In the genomic region with DNA sequence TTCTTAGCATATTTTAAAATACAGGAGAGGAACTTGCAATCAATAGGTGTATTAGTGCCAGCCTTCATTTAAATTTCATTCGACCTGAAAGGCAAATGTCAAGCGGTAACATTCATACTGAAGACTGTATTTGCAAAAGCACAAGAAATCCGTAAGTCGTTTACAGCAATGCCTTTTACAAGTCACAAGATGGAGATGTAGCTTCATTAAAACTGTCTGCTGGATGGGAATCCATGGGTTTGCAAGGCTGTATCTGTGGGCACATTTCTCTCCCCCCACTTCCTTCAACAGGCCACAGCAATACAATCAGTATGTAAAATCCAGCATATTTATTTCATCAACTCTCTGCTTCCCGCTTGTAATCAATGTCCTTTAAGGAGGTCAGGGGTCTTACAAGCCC, we compare ENCODE assay signal across 10 cellular contexts.
DNase-seq lines count a peak whose midpoint lies in the region; ATAC-seq and TF ChIP-seq lines count a peak whose summit lies in the region.
"Had no signal": no experiment of that assay in that cellular context is flagged by ENCODE, and none has a peak within 500 bp of the region (broad histone marks: within the 10 kb centered on the region; RNA-seq: fewer than 3 reads in every experiment).

No MANE protein-coding gene starts in this region.

- H4K20me1 ChIP-seq in HCT116 (ENCODE audit: insufficient read depth) (no peaks in the 10 kb centered on the region), smooth muscle cell (ENCODE audit: low read depth) (peaks cover 51% of the 10 kb centered on the region), PC-9 (ENCODE audit: insufficient read depth) (no peaks in the 10 kb centered on the region)

- TF ChIP-seq POLR2A in HCT116 (IDR thresholded peaks at IDR 0.05; ENCODE audit: borderline replicate concordance, extremely low read depth, insufficient read depth, insufficient read length) = no peak

- no TSS peak for BruUV-seq in HCT116 (replicated peaks; lab: Mats Ljungman, UMichigan)
- no TSS peak for BruUV-seq in PC-9 (replicated peaks; lab: Mats Ljungman, UMichigan)

- H3K4me3 Mint-ChIP-seq in activated T-helper 2 cell treated with anti-CD3 and anti-CD28 coated beads, Interferon-gamma antibody, Interleukin-2, Interleukin-4, amounts not matched to agents 10 μg/mL and 5 μg/mL and 100 μg/mL, durations not matched to agents 14 hours and 24 hours and 36 hours (ENCODE audit: low read depth) = no peak overlapping the region
- H3K4me3 Mint-ChIP-seq: activated T-cell treated with anti-CD3 and anti-CD28 coated beads, Interleukin-2, amount 50 U/mL, for 72 hours had no signal

- POLR2A ChIA-PET in HCT116 (lab: Charles Lee) (no interaction called here), PC-9 (lab: Charles Lee; ENCODE audit: unreplicated experiment) (no interaction called here)

- H3K36me3 ChIP-seq in HCT116 (ENCODE audit: control insufficient read depth in 1 of 2, insufficient read depth in 2 of 2, low read length in 2 of 2) (no peaks in the 10 kb centered on the region), smooth muscle cell (ENCODE audit: low read depth) (no peaks in the 10 kb centered on the region), PC-9 (ENCODE audit: low read depth) (no peaks in the 10 kb centered on the region)

- no peaks in the 10 kb centered on the region for H3K9me3 Mint-ChIP-seq in activated T-helper 2 cell treated with anti-CD3 and anti-CD28 coated beads, Interferon-gamma antibody, Interleukin-2, Interleukin-4, amounts not matched to agents 10 μg/mL and 5 μg/mL and 100 μg/mL, durations not matched to agents 14 hours and 24 hours and 36 hours
- H3K9me3 Mint-ChIP-seq: activated T-cell treated with anti-CD3 and anti-CD28 coated beads, Interleukin-2, amount 50 U/mL, for 72 hours had no signal

- WGBS in smooth muscle cell (ENCODE audit: low lambda C conversion rate) = 73% methylated on average over 5 of the region's 5 CpGs

- TF ChIP-seq RAD21 in HCT116 (IDR thresholded peaks at IDR 0.05; ENCODE audit: low read depth) = peak; percentile 30; the same call in 1 of the 2 replicates

- no peak overlapping the region for H3K27ac ChIP-seq in HCT116 (ENCODE audit: low read depth, low read length)
- H3K27ac ChIP-seq in VCaP = peak overlapping the region; percentile 95
- H3K27ac ChIP-seq in smooth muscle cell (ENCODE audit: low read depth) = peak overlapping the region; percentile 78
- no peak overlapping the region for H3K27ac ChIP-seq in PC-9

- intact Hi-C loops in HCT116 (cut with micrococcal nuclease) (no loop called here), PC-9 (cut with micrococcal nuclease; ENCODE audit: unreplicated experiment) (no loop called here)
- intact Hi-C loops in activated T-helper 2 cell treated with anti-CD3 and anti-CD28 coated beads, Interferon-gamma antibody, Interleukin-2, Interleukin-4, amounts not matched to agents 10 μg/mL and 5 μg/mL and 100 μg/mL, durations not matched to agents 14 hours and 24 hours and 36 hours (cut with micrococcal nuclease) = no loop called here

- H3K27me3 ChIP-seq in HCT116 (ENCODE audit: insufficient read depth, low read length) (no peaks in the 10 kb centered on the region), smooth muscle cell (ENCODE audit: low read depth) (no peaks in the 10 kb centered on the region), PC-9 (ENCODE audit: insufficient read depth, low read depth) (no peaks in the 10 kb centered on the region)

- H3K9me3 ChIP-seq in HCT116 (ENCODE audit: control insufficient read depth in 1 of 2, insufficient read depth in 1 of 2, low read depth in 1 of 2, low read length in 2 of 2) = no peaks in the 10 kb centered on the region
- no peaks in the 10 kb centered on the region for H3K9me3 ChIP-seq in smooth muscle cell (replicated peaks; ENCODE audit: low read depth)
- no peaks in the 10 kb centered on the region for H3K9me3 ChIP-seq in PC-9 (ENCODE audit: insufficient read depth, low read depth)

- no peaks in the 10 kb centered on the region for H3K27me3 Mint-ChIP-seq in activated T-helper 2 cell treated with anti-CD3 and anti-CD28 coated beads, Interferon-gamma antibody, Interleukin-2, Interleukin-4, amounts not matched to agents 10 μg/mL and 5 μg/mL and 100 μg/mL, durations not matched to agents 14 hours and 24 hours and 36 hours (ENCODE audit: low read depth)

- H3K9me2 ChIP-seq in HCT116 (ENCODE audit: insufficient read depth) (no peaks in the 10 kb centered on the region), PC-9 (ENCODE audit: insufficient read depth) (no peaks in the 10 kb centered on the region)

- CTCF ChIA-PET in HCT116 (lab: Charles Lee) = interaction anchor here (1.0 to 1.3 kb wide), 2 partner anchors 106 to 384 kb away, joined by 5 to 6 read pairs; no protein-coding TSS in a partner anchor
- CTCF ChIA-PET in PC-9 (lab: Charles Lee) = interaction anchor here (1.2 kb wide), 1 partner anchor 261 kb away, joined by 3 read pairs; no protein-coding TSS in a partner anchor

- H3K4me2 ChIP-seq in HCT116 (ENCODE audit: low read length) (no peak overlapping the region), smooth muscle cell (peak overlapping the region; percentile 73), PC-9 (no peak overlapping the region)

- H3K9ac ChIP-seq in HCT116 (ENCODE audit: low read length) (no peak overlapping the region), smooth muscle cell (ENCODE audit: low read depth) (no peak overlapping the region)

- ATAC-seq in HCT116 (no peak), GM18520 (IDR thresholded peaks at IDR 0.05; ENCODE audit: unreplicated experiment) (no peak)
- ATAC-seq: activated T-cell treated with anti-CD3 and anti-CD28 coated beads, Interleukin-2, amount 50 U/mL, for 72 hours had no signal

- no peak for TF ChIP-seq CTCF in HCT116 (IDR thresholded peaks at IDR 0.05 in 2 of 3, conservative IDR thresholded peaks at IDR 0.05 in 1 of 3; ENCODE audit: borderline replicate concordance in 1 of 3, insufficient read depth in 1 of 3, low read depth in 2 of 3, low read length in 2 of 3)
- peak; percentile 17; the same call in 1 of the 2 replicates for TF ChIP-seq CTCF in VCaP (conservative IDR thresholded peaks at IDR 0.05)
- TF ChIP-seq CTCF in smooth muscle cell (IDR thresholded peaks at IDR 0.05; ENCODE audit: borderline replicate concordance, insufficient read depth, poor library complexity, severe bottlenecking) = peak; percentile 11
- no peak for TF ChIP-seq CTCF in PC-9 (conservative IDR thresholded peaks at IDR 0.05)

- no peaks in the 10 kb centered on the region for H3K79me2 ChIP-seq in HCT116 (ENCODE audit: insufficient read depth, low read length)
- peaks cover 50% of the 10 kb centered on the region for H3K79me2 ChIP-seq in smooth muscle cell (ENCODE audit: low read depth)
- H3K79me2 ChIP-seq in PC-9 (ENCODE audit: low read depth) = no peaks in the 10 kb centered on the region

- H3K4me3 ChIP-seq in HCT116 (replicated peaks in 1 of 2; ENCODE audit: low read depth in 1 of 2, low read length in 2 of 2) (no peak overlapping the region), smooth muscle cell (no peak overlapping the region), PC-9 (no peak overlapping the region)

- H3F3A ChIP-seq in smooth muscle cell (ENCODE audit: low read depth) (peaks cover 25% of the 10 kb centered on the region), PC-9 (ENCODE audit: insufficient read depth, low read depth) (no peaks in the 10 kb centered on the region)

- H2AFZ ChIP-seq in HCT116 (ENCODE audit: low read depth, low read length, poor library complexity, severe bottlenecking) = no peak overlapping the region
- H2AFZ ChIP-seq in smooth muscle cell (ENCODE audit: low read depth) = no peak overlapping the region
- no peak overlapping the region for H2AFZ ChIP-seq in PC-9

- no peak for DNase-seq in HCT116 (ENCODE audit: low read depth, low spot score)
- peak; percentile 81 for DNase-seq in globus pallidus (ENCODE audit: low spot score)
- no peak for DNase-seq in smooth muscle cell (lab: John Stamatoyannopoulos, UW; ENCODE audit: unreplicated experiment)
- DNase-seq in PC-9 = no peak
- DNase-seq in NCI-H526 (lab: John Stamatoyannopoulos, UW) = no peak
- DNase-seq in activated T-helper 2 cell treated with anti-CD3 and anti-CD28 coated beads, Interferon-gamma antibody, Interleukin-2, Interleukin-4, amounts not matched to agents 10 μg/mL and 5 μg/mL and 100 μg/mL, durations not matched to agents 14 hours and 24 hours and 36 hours (ENCODE audit: low spot score) = no peak
- DNase-seq: activated T-cell treated with anti-CD3 and anti-CD28 coated beads, Interleukin-2, amount 50 U/mL, for 72 hours; DMS79 had no signal

- peaks cover 49% of the 10 kb centered on the region for H3K36me3 Mint-ChIP-seq in activated T-helper 2 cell treated with anti-CD3 and anti-CD28 coated beads, Interferon-gamma antibody, Interleukin-2, Interleukin-4, amounts not matched to agents 10 μg/mL and 5 μg/mL and 100 μg/mL, durations not matched to agents 14 hours and 24 hours and 36 hours (ENCODE audit: low read depth)

- H3K27ac Mint-ChIP-seq in activated T-helper 2 cell treated with anti-CD3 and anti-CD28 coated beads, Interferon-gamma antibody, Interleukin-2, Interleukin-4, amounts not matched to agents 10 μg/mL and 5 μg/mL and 100 μg/mL, durations not matched to agents 14 hours and 24 hours and 36 hours = no peak overlapping the region
- H3K27ac Mint-ChIP-seq: activated T-cell treated with anti-CD3 and anti-CD28 coated beads, Interleukin-2, amount 50 U/mL, for 72 hours had no signal

- RAD21 ChIA-PET in HCT116 (lab: Charles Lee; ENCODE audit: low non-redundant PET in 1 of 2, low total read pairs in 2 of 2, uncharacterized antibody in 2 of 2, unreplicated experiment in 2 of 2) = no interaction called here

- H3K4me1 ChIP-seq in HCT116 (ENCODE audit: control insufficient read depth in 1 of 2, insufficient read depth in 2 of 2, low read length in 2 of 2) (peaks cover 5 to 9% of the 10 kb centered on the region in 2 experiments), smooth muscle cell (ENCODE audit: low read depth) (peaks cover 35% of the 10 kb centered on the region), PC-9 (replicated peaks; ENCODE audit: insufficient read depth) (no peaks in the 10 kb centered on the region)

- H3K4me1 Mint-ChIP-seq in activated T-helper 2 cell treated with anti-CD3 and anti-CD28 coated beads, Interferon-gamma antibody, Interleukin-2, Interleukin-4, amounts not matched to agents 10 μg/mL and 5 μg/mL and 100 μg/mL, durations not matched to agents 14 hours and 24 hours and 36 hours (ENCODE audit: low read depth) = peaks cover 26% of the 10 kb centered on the region

TF ChIP-seq in HCT116, 20 proteins besides CTCF, POLR2A, EP300 and RAD21 (continues in another document):
- TF ChIP-seq JUND (IDR thresholded peaks at IDR 0.05) = no peak
- no peak for TF ChIP-seq EGR1 (IDR thresholded peaks at IDR 0.05; ENCODE audit: low read depth)
- TF ChIP-seq YY1 (IDR thresholded peaks at IDR 0.05; ENCODE audit: extremely low read depth, insufficient replicate concordance, low read depth, low read length) = no peak
- TF ChIP-seq, protein P1, sequence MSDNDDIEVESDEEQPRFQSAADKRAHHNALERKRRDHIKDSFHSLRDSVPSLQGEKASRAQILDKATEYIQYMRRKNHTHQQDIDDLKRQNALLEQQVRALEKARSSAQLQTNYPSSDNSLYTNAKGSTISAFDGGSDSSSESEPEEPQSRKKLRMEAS (IDR thresholded peaks at IDR 0.05) = no peak
- TF ChIP-seq EZH2 (IDR thresholded peaks at IDR 0.05) = no peak
- no peak for TF ChIP-seq ZNF274 (IDR thresholded peaks at IDR 0.05; ENCODE audit: low read depth, low read length)
- no peak for TF ChIP-seq EZH2phosphoT487 (IDR thresholded peaks at IDR 0.05; ENCODE audit: borderline replicate concordance)
- TF ChIP-seq SP1 (IDR thresholded peaks at IDR 0.05; ENCODE audit: low read depth) = no peak

Comparison
In these comparisons a context has a peak if more than half of its experiments do, and no peak if none do; other contexts are left out.
1. H3K27ac ChIP-seq: peak in VCaP (single experiment) and smooth muscle cell (single experiment); none in HCT116 (single experiment) and PC-9 (single experiment).
2. CTCF ChIP-seq: peak in VCaP (single experiment) and smooth muscle cell (single experiment); none in HCT116 (0 of 3) and PC-9 (single experiment).